In genomic region chr17:29760771-29761682, GRCh38 we compare ENCODE assay signal across 8 cellular contexts.
A peak's percentile ranks its signal among the peaks of the same experiment; 100 is the strongest.
DNase-seq lines count a peak whose midpoint lies in the region; ATAC-seq and TF ChIP-seq lines count a peak whose summit lies in the region.

No MANE protein-coding gene starts in this region.

- CTCF ChIA-PET in CD4-positive, alpha-beta memory T cell (lab: Charles Lee; ENCODE audit: partially characterized antibody), result interaction anchor here (0.7 to 5.2 kb wide), 12 partner anchors 10 to 170 kb away, joined by 3 to 22 read pairs (median 4); partner anchors contain the start of gene SSH2

- H3K9me3 ChIP-seq in CD4-positive, alpha-beta memory T cell (ENCODE audit: control insufficient read depth in 1 of 2, low read length in 2 of 2), result no peaks in the 10 kb centered on the region
- H3K9me3 ChIP-seq in HUES48 (ENCODE audit: control insufficient read depth, insufficient read depth, low read length), result no peaks in the 10 kb centered on the region
- H3K9me3 ChIP-seq in suprapubic skin, result no peaks in the 10 kb centered on the region

- H3K4me3 ChIP-seq in CD4-positive, alpha-beta memory T cell (ENCODE audit: low read length in 2 of 2), result peak overlapping the region; percentile 37 to 67
- H3K4me3 ChIP-seq in HUES48 (ENCODE audit: low read depth, low read length) (peak overlapping the region; percentile 86), suprapubic skin (peak overlapping the region; percentile 64)

- TF ChIP-seq POLR2A in suprapubic skin (IDR thresholded peaks at IDR 0.05), result peak in 1 of 2 donors; percentile 44

- H3K27me3 ChIP-seq in CD4-positive, alpha-beta memory T cell (ENCODE audit: insufficient read depth, low read length), result no peaks in the 10 kb centered on the region
- H3K27me3 ChIP-seq in HUES48 (ENCODE audit: control insufficient read depth, insufficient read depth, low read length), result peaks cover 16% of the 10 kb centered on the region
- no peaks in the 10 kb centered on the region for H3K27me3 ChIP-seq in suprapubic skin

- H3K27ac ChIP-seq in CD4-positive, alpha-beta memory T cell (ENCODE audit: low read depth, low read length), result peak overlapping the region; percentile 69
- H3K27ac ChIP-seq in HUES48 (ENCODE audit: low read depth, low read length) (peak overlapping the region; percentile 68), suprapubic skin (peak overlapping the region; percentile 66)

- under 1% methylated on average over 59 of the region's 85 CpGs for WGBS in suprapubic skin

- peak; percentile 91 to 94 (median 92) for DNase-seq in CD4-positive, alpha-beta memory T cell
- DNase-seq in SK-N-DZ (ENCODE audit: low spot score) (peak; percentile 65), glomerular visceral epithelial cell (ENCODE audit: extremely low spot score) (peak; percentile 85), omental fat pad (ENCODE audit: low spot score) (peak; percentile 69), suprapubic skin (ENCODE audit: low spot score in 2 of 2) (peak; percentile 91 to 92)
- DNase-seq in activated naive CD4-positive, alpha-beta T cell treated with anti-CD3 and anti-CD28 coated beads, Interleukin-2, amount 50 U/mL, for 16 hours, result peak; percentile 91

- peak overlapping the region; percentile 92 to 98 (median 95) for H3K27ac Mint-ChIP-seq in CD4-positive, alpha-beta memory T cell

- no peaks in the 10 kb centered on the region for H3K27me3 Mint-ChIP-seq in CD4-positive, alpha-beta memory T cell

- H3K4me3 Mint-ChIP-seq in CD4-positive, alpha-beta memory T cell, result peak overlapping the region; percentile 92 to 98 (median 94)

- H3K4me1 Mint-ChIP-seq in CD4-positive, alpha-beta memory T cell, result peaks cover 19 to 57% (median 35%) of the 10 kb centered on the region in 4 donors

- no peak for TF ChIP-seq CTCF in omental fat pad (IDR thresholded peaks at IDR 0.05)
- TF ChIP-seq CTCF in suprapubic skin (IDR thresholded peaks at IDR 0.05), result no peak

- H3K9ac ChIP-seq in HUES48 (ENCODE audit: low read depth, low read length), result peak overlapping the region; percentile 84

- H3K9me3 Mint-ChIP-seq in CD4-positive, alpha-beta memory T cell, result peaks cover 0 to 4% (median 0%) of the 10 kb centered on the region in 8 donors

- H3K36me3 ChIP-seq in CD4-positive, alpha-beta memory T cell (ENCODE audit: insufficient read depth, low read length), result no peaks in the 10 kb centered on the region
- no peaks in the 10 kb centered on the region for H3K36me3 ChIP-seq in HUES48 (ENCODE audit: control insufficient read depth, insufficient read depth, low read length)
- no peaks in the 10 kb centered on the region for H3K36me3 ChIP-seq in suprapubic skin

- H3K4me1 ChIP-seq in CD4-positive, alpha-beta memory T cell (ENCODE audit: insufficient read depth, low read length), result peaks cover 41% of the 10 kb centered on the region
- H3K4me1 ChIP-seq in HUES48 (ENCODE audit: control insufficient read depth, insufficient read depth, low read length), result peaks cover 8% of the 10 kb centered on the region
- H3K4me1 ChIP-seq in suprapubic skin, result peaks cover 20% of the 10 kb centered on the region

- no peak for TF ChIP-seq EP300 in suprapubic skin (IDR thresholded peaks at IDR 0.05)

- ATAC-seq in GM21367 (IDR thresholded peaks at IDR 0.05; ENCODE audit: unreplicated experiment) (peak; percentile 60), omental fat pad (ENCODE audit: low FRiP score) (peak; percentile 95)

- POLR2A ChIA-PET in CD4-positive, alpha-beta memory T cell (lab: Charles Lee; ENCODE audit: partially characterized antibody), result interaction anchor here (0.6 to 4.5 kb wide), 27 partner anchors 10 to 469 kb away, joined by 3 to 82 read pairs (median 8); partner anchors contain the start of genes ABHD15, CORO6 and SSH2

- H3K36me3 Mint-ChIP-seq in CD4-positive, alpha-beta memory T cell, result peaks cover 0 to 6% of the 10 kb centered on the region in 2 donors

- intact Hi-C loops in CD4-positive, alpha-beta memory T cell (cut with micrococcal nuclease), result loop anchor here (1.0 to 5.0 kb wide), 9 partner anchors 18 to 469 kb away; partner anchors contain the start of genes ABHD15, GIT1, NUFIP2 and TP53I13

Comparison
In these comparisons a context has a peak if more than half of its experiments do, and no peak if none do; other contexts are left out.
1. Peak in every context shown above with its lines: DNase-seq, ATAC-seq, H3K4me3 ChIP-seq and H3K27ac ChIP-seq.